In the genomic region with DNA sequence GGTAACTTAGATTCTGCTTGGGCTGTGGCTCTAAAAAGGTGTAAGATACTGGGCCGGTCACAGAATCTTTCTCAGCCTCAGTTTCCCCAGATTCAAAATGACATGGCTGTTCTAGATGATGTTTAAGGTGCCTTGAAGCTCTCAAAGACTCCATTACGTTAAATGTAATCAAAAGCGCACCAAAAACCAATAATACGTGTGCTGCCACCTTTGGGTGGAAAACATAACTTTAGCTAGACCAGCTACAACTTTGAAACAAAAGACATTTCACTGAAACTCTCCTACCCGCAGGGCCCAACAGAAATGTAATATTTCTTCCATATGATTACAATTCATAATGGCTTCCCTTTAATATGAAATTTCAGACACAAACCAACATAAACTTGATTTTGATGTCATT, we compare ENCODE assay signal across 8 cellular contexts. TPM values are rescaled to one million over a fixed set of nuclear protein-coding genes. Genes with fewer than 3 reads are reported as not detected.
A peak's percentile ranks its signal among the peaks of the same experiment; 100 is the strongest.
DNase-seq lines count a peak whose midpoint lies in the region; ATAC-seq, FAIRE-seq and TF ChIP-seq lines count a peak whose summit lies in the region.

No MANE protein-coding gene starts in this region.

- FAIRE-seq in D721Med (lab: Jason Lieb, UNC), result no peak

- peak; percentile 59 for TF ChIP-seq CTCF in D721Med (IDR thresholded peaks at IDR 0.05; ENCODE audit: insufficient read depth, missing control alignments)

- ATAC-seq in HG03139 (IDR thresholded peaks at IDR 0.05; ENCODE audit: unreplicated experiment) (no peak), GM21381 (IDR thresholded peaks at IDR 0.05; ENCODE audit: unreplicated experiment) (no peak), HG02970 (IDR thresholded peaks at IDR 0.05; ENCODE audit: low FRiP score, unreplicated experiment) (no peak), HG03280 (IDR thresholded peaks at IDR 0.05; ENCODE audit: unreplicated experiment) (no peak)

- DNase-seq in D721Med (ENCODE audit: insufficient read length, low spot score) (no peak), LHCN-M2 (ENCODE audit: low read depth) (peak; percentile 43), brain pericyte (ENCODE audit: low read depth, low spot score) (peak; percentile 5), myocyte (ENCODE audit: low read depth) (peak; percentile 59)

RNA-seq across cellular contexts. Expression of a gene that starts 35.0 kb away (rescaled TPM):
- total RNA-seq in LHCN-M2 (2014; rRNA removed) (8.2 and 11.9 TPM in 2 replicates), myocyte (5.2 and 5.4 TPM in 2 replicates)
- 1.2 TPM for polyA plus RNA-seq in LHCN-M2 (2012)
- 3.9 TPM for polyA plus RNA-seq in myocyte (2012)
